In the genomic region with DNA sequence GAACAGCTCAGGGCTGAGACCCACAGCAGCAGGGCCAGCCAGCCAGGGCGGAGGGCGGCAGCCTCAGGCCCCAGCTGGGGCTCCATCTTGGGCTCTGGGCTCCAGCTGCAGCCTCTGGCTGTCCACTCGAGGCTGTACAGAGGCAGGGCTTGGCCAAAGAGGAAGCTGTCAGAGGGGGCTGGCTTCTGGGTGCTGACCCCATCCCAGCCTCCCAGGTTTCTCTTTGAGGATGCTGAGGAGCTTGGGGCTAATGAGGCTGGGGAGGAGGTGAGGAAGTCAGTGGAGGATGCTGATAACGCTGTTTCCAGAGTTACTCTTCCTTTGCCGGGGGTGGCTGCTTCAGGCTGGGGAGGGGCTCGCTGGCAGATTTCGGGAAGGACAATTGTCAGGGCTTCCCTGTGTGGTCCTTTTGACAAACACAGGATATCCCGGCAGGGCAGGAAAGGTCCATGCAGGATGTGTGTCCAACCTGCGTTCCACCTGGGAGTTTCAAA, we compare ENCODE assay signal across 24 cellular contexts. TPM values are rescaled to one million over a fixed set of nuclear protein-coding genes. Genes with fewer than 3 reads are reported as not detected.
DNase-seq lines count a peak whose midpoint lies in the region; ATAC-seq and TF ChIP-seq lines count a peak whose summit lies in the region.
"Had no signal": no experiment of that assay in that cellular context is flagged by ENCODE, and none has a peak within 500 bp of the region (broad histone marks: within the 10 kb centered on the region; RNA-seq: fewer than 3 reads in every experiment).

A gene with protein sequence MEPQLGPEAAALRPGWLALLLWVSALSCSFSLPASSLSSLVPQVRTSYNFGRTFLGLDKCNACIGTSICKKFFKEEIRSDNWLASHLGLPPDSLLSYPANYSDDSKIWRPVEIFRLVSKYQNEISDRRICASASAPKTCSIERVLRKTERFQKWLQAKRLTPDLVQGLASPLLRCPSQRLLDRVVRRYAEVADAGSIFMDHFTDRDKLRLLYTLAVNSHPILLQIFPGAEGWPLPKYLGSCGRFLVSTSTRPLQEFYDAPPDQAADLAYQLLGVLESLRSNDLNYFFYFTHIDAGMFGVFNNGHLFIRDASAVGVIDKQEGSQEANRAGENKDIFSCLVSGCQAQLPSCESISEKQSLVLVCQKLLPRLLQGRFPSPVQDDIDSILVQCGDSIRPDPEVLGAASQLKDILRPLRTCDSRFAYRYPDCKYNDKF (minus strand): TSS at position 136 of the 494 bp plus-strand sequence. CDS start 50 bp downstream, at position 86.

- no peaks in the 10 kb centered on the region for H3K79me2 ChIP-seq in H9 (ENCODE audit: insufficient read depth, low read length)

- no peaks in the 10 kb centered on the region for H3K23me2 ChIP-seq in H9 (ENCODE audit: insufficient read length, low read depth, low read length, poor library complexity, severe bottlenecking)

- no CpG with 5 or more reads among the region's 9 CpGs for WGBS in H9 (ENCODE audit: extremely low coverage, insufficient read length, low lambda C conversion rate)
- 59 to 72% (median 61%) methylated on average over 6 to 9 of the region's 9 CpGs for WGBS in stomach, 5 donors

- no peak within 1 kb of the TSS for H2AK5ac ChIP-seq in H9 (ENCODE audit: insufficient read length, low read length)

- H2BK120ac ChIP-seq in H9 (ENCODE audit: low read depth, low read length, poor library complexity, severe bottlenecking): no peak within 1 kb of the TSS

- no peak for TF ChIP-seq POLR2A in stomach (IDR thresholded peaks at IDR 0.05)

- TF ChIP-seq CTCF in H9 (conservative IDR thresholded peaks at IDR 0.05) (no peak), stomach (IDR thresholded peaks at IDR 0.05) (no peak)

- H3K18ac ChIP-seq in H9 (ENCODE audit: insufficient read length, low read depth, low read length): no peak within 1 kb of the TSS

- no peak for TF ChIP-seq EP300 in stomach (IDR thresholded peaks at IDR 0.05)

- no peak within 1 kb of the TSS for H4K8ac ChIP-seq in H9 (replicated peaks; ENCODE audit: insufficient read length, low read depth, low read length)

- H3K27ac Mint-ChIP-seq in H9: no peak within 1 kb of the TSS
- H3K27ac Mint-ChIP-seq: activated CD4-positive, alpha-beta T cell treated with anti-CD3 and anti-CD28 coated beads for 36 hours; activated CD8-positive, alpha-beta memory T cell treated with anti-CD3 and anti-CD28 coated beads, Interleukin-2, amount 10 ng/mL, durations not matched to agents 7 days and 5 days; effector memory CD8-positive, alpha-beta T cell; stimulated activated naive CD8-positive, alpha-beta T cell treated with anti-CD3 and anti-CD28 coated beads, Interleukin-15, Interleukin-2, amounts not matched to agents 100 ng/mL and 50 ng/mL, for 24 hours had no signal

- no peaks in the 10 kb centered on the region for H3K4me1 ChIP-seq in H9 (ENCODE audit: insufficient read depth, low read length)
- no peaks in the 10 kb centered on the region for H3K4me1 ChIP-seq in stomach

- no peak within 1 kb of the TSS for H3K27ac ChIP-seq in H9 (ENCODE audit: insufficient read length, low read depth, low read length)
- H3K27ac ChIP-seq in stomach: peak within 1 kb of the TSS in 3 of 5 donors; percentile 11 to 50 (median 31)
- H3K27ac ChIP-seq: BLaER1 treated with 17β-estradiol and CSF1 and Interleukin-3, amounts not matched to agents 10 nM and 100 nM; ovary had no signal

- no peak within 1 kb of the TSS for H4K91ac ChIP-seq in H9 (ENCODE audit: insufficient read length, low read depth, low read length)

- no peak within 1 kb of the TSS; a peak in 1 of 5 replicates for H3K4me3 Mint-ChIP-seq in H9
- H3K4me3 Mint-ChIP-seq: activated CD4-positive, alpha-beta T cell treated with anti-CD3 and anti-CD28 coated beads for 36 hours; activated CD8-positive, alpha-beta memory T cell treated with anti-CD3 and anti-CD28 coated beads, Interleukin-2, amount 10 ng/mL, durations not matched to agents 7 days and 5 days; central memory CD8-positive, alpha-beta T cell; effector memory CD8-positive, alpha-beta T cell; stimulated activated naive CD8-positive, alpha-beta T cell treated with anti-CD3 and anti-CD28 coated beads, Interleukin-15, Interleukin-2, amounts not matched to agents 100 ng/mL and 50 ng/mL, for 24 hours had no signal

- no peak within 1 kb of the TSS for H2BK15ac ChIP-seq in H9 (ENCODE audit: low read depth, low read length)

- no peak within 1 kb of the TSS for H3K4me2 ChIP-seq in H9 (ENCODE audit: insufficient read depth, insufficient read length, low read length)
- H3K4me2 ChIP-seq: BLaER1 treated with 17β-estradiol and CSF1 and Interleukin-3, amounts not matched to agents 10 nM and 100 nM had no signal

- H2AFZ ChIP-seq in H9 (ENCODE audit: low read length): peak within 1 kb of the TSS; percentile 22

- H2BK12ac ChIP-seq in H9 (ENCODE audit: insufficient read length, low read depth, low read length): no peak within 1 kb of the TSS

- H3K56ac ChIP-seq in H9 (ENCODE audit: insufficient read length, low read depth, low read length): no peak within 1 kb of the TSS

- no peak within 1 kb of the TSS for H3T11ph ChIP-seq in H9 (ENCODE audit: low read length)

- no peak within 1 kb of the TSS for H2BK20ac ChIP-seq in H9 (ENCODE audit: low read depth, low read length, poor library complexity, severe bottlenecking)

- DNase-seq in H9: no peak
- peak; percentile 1 for DNase-seq in left kidney (ENCODE audit: low read depth, low spot score)
- no peak for DNase-seq in stomach
- DNase-seq in AG08396 (ENCODE audit: low spot score): no peak
- DNase-seq in DMS53 (lab: John Stamatoyannopoulos, UW): no peak
- no peak for DNase-seq in NCI-H1694 treated with DMSO at 0.1 percent for 48 hours (lab: John Stamatoyannopoulos, UW)
- DNase-seq: activated CD4-positive, alpha-beta T cell treated with anti-CD3 and anti-CD28 coated beads for 36 hours; activated CD8-positive, alpha-beta memory T cell treated with anti-CD3 and anti-CD28 coated beads, Interleukin-2, amount 10 ng/mL, durations not matched to agents 7 days and 5 days; effector memory CD8-positive, alpha-beta T cell; left colon; naive B cell; NCI-H187 treated with DMSO at 0.1 percent for 48 hours; NK-92 treated with Interleukin-12 subunit alpha and Interleukin-12 subunit beta, amount 100 ng/mL, for 24 hours; RPMI8226 had no signal

- H3K79me1 ChIP-seq in H9 (ENCODE audit: insufficient read depth, low read depth, low read length, poor library complexity, severe bottlenecking): no peaks in the 10 kb centered on the region

- H3K27me3 Mint-ChIP-seq in H9 (ENCODE audit: low read depth): no peaks in the 10 kb centered on the region; the same call in 1 of the 2 replicates

- H4K5ac ChIP-seq in H9 (ENCODE audit: insufficient read length, low read depth, low read length): no peak within 1 kb of the TSS

- intact Hi-C loops in stomach (cut with DNase I; ENCODE audit: low total_unique reads): no loop called here

- ATAC-seq in esophagus mucosa: peak; percentile 49
- no peak for ATAC-seq in HG02588 (IDR thresholded peaks at IDR 0.05; ENCODE audit: unreplicated experiment)
- ATAC-seq: activated CD4-positive, alpha-beta T cell treated with anti-CD3 and anti-CD28 coated beads for 36 hours; activated CD8-positive, alpha-beta memory T cell treated with anti-CD3 and anti-CD28 coated beads, Interleukin-2, amount 10 ng/mL, durations not matched to agents 7 days and 5 days; effector memory CD8-positive, alpha-beta T cell; K562; left colon had no signal

- H3K9ac ChIP-seq in H9 (ENCODE audit: extremely low read depth, insufficient read length, low read length): no peak within 1 kb of the TSS
- H3K9ac ChIP-seq: BLaER1 treated with 17β-estradiol and CSF1 and Interleukin-3, amounts not matched to agents 10 nM and 100 nM had no signal

- H3K9me3 ChIP-seq in H9 (ENCODE audit: control insufficient read depth, low read depth, low read length) (peaks cover 41% of the 10 kb centered on the region), stomach (peaks cover 0 to 9% (median 3%) of the 10 kb centered on the region in 4 donors)
- H3K9me3 ChIP-seq: ovary had no signal

- no peak within 1 kb of the TSS for H3K4ac ChIP-seq in H9 (ENCODE audit: low read depth, low read length)

- no peak within 1 kb of the TSS for H3K23ac ChIP-seq in H9 (ENCODE audit: insufficient read length, low read depth, low read length)

- no peak within 1 kb of the TSS for H3K14ac ChIP-seq in H9 (ENCODE audit: insufficient read depth, low read length)

- H4K20me1 ChIP-seq in H9 (ENCODE audit: control insufficient read depth, insufficient read depth, insufficient read length): no peaks in the 10 kb centered on the region
- H4K20me1 ChIP-seq: BLaER1 treated with 17β-estradiol and CSF1 and Interleukin-3, amounts not matched to agents 10 nM and 100 nM had no signal

- no peak within 1 kb of the TSS for H2BK5ac ChIP-seq in H9 (ENCODE audit: insufficient read length, low read length)

- peaks cover under 1 to 5% (median 4%) of the 10 kb centered on the region in 3 experiments; a peak in 4 of 7 replicates for H3K36me3 Mint-ChIP-seq in H9 (ENCODE audit: insufficient read depth in 1 of 3, low read depth in 3 of 3)
- H3K36me3 Mint-ChIP-seq: naive B cell had no signal

- no peak within 1 kb of the TSS for H3K4me3 ChIP-seq in stomach
- H3K4me3 ChIP-seq: BLaER1 treated with 17β-estradiol and CSF1 and Interleukin-3, amounts not matched to agents 10 nM and 100 nM; K562; ovary had no signal

- peaks cover 7 to 8% of the 10 kb centered on the region in 2 experiments; a peak in 2 of 4 replicates for H3K4me1 Mint-ChIP-seq in H9
- H3K4me1 Mint-ChIP-seq: activated CD4-positive, alpha-beta T cell treated with anti-CD3 and anti-CD28 coated beads for 36 hours; activated CD8-positive, alpha-beta memory T cell treated with anti-CD3 and anti-CD28 coated beads, Interleukin-2, amount 10 ng/mL, durations not matched to agents 7 days and 5 days; central memory CD8-positive, alpha-beta T cell; naive B cell had no signal

- H3K36me3 ChIP-seq in stomach: no peaks in the 10 kb centered on the region
- H3K36me3 ChIP-seq: BLaER1 treated with 17β-estradiol and CSF1 and Interleukin-3, amounts not matched to agents 10 nM and 100 nM; ovary had no signal

- H3K27me3 ChIP-seq in H9 (ENCODE audit: insufficient read depth, low read length) (no peaks in the 10 kb centered on the region), stomach (peaks cover 0 to 15% (median 0%) of the 10 kb centered on the region in 3 donors)
- H3K27me3 ChIP-seq: ovary had no signal

- peaks cover 65 to 66% of the 10 kb centered on the region in 2 experiments for H3K9me3 Mint-ChIP-seq in H9
- H3K9me3 Mint-ChIP-seq: central memory CD8-positive, alpha-beta T cell; effector memory CD8-positive, alpha-beta T cell had no signal

RNA-seq across cellular contexts. Expression of the gene that starts here (rescaled TPM):
- total RNA-seq in H9 (2021): not detected in 2 replicates
- 2.9 TPM for total RNA-seq in esophagus mucosa
- 10 to 100 TPM in 2 of 5 donors, 1 to 10 TPM in 3; 4.0 to 37.3 (median 9.7) TPM for total RNA-seq in stomach
- polyA plus RNA-seq in stomach: 1 to 10 TPM; 1.1 to 2.2 (median 1.1) TPM
- total RNA-seq: A673; activated CD8-positive, alpha-beta memory T cell treated with anti-CD3 and anti-CD28 coated beads, Interleukin-2, amount 10 ng/mL, durations not matched to agents 7 days and 5 days; G401; K562; NCI-H460 had no signal
- polyA plus RNA-seq: K562 had no signal
